Comparison of ENCODE assay signal across 24 cellular contexts in genomic region chr9:110538621-110539020, GRCh38. TPM values are rescaled to one million over a fixed set of nuclear protein-coding genes. Genes with fewer than 3 reads are reported as not detected.
A peak's percentile ranks its signal among the peaks of the same experiment; 100 is the strongest.
DNase-seq lines count a peak whose midpoint lies in the region; ATAC-seq, FAIRE-seq and TF ChIP-seq lines count a peak whose summit lies in the region.
"Had no signal": no experiment of that assay in that cellular context is flagged by ENCODE, and none has a peak within 500 bp of the region (broad histone marks: within the 10 kb centered on the region; RNA-seq: fewer than 3 reads in every experiment).

No MANE protein-coding gene starts in this region.

- TF ChIP-seq CTCF in A673 (conservative IDR thresholded peaks at IDR 0.05; ENCODE audit: low read depth, low read length) (no peak), HFFc6 (IDR thresholded peaks at IDR 0.05) (no peak)

- no peak overlapping the region; the same call in 1 of the 2 replicates for H3K27ac Mint-ChIP-seq in HFFc6
- H3K27ac Mint-ChIP-seq: activated naive CD8-positive, alpha-beta T cell treated with anti-CD3 and anti-CD28 coated beads, Interleukin-2, amount 10 ng/mL, durations not matched to agents 7 days and 5 days; memory B cell; naive thymus-derived CD4-positive, alpha-beta T cell; stimulated activated naive CD8-positive, alpha-beta T cell treated with anti-CD3 and anti-CD28 coated beads, Interleukin-15, amount 100 ng/mL, for 72 hours had no signal

- H3K4me1 Mint-ChIP-seq in HFFc6 (ENCODE audit: low read depth): peaks cover 36% of the 10 kb centered on the region
- H3K4me1 Mint-ChIP-seq: activated naive CD8-positive, alpha-beta T cell treated with anti-CD3 and anti-CD28 coated beads, Interleukin-2, amount 10 ng/mL, durations not matched to agents 7 days and 5 days; memory B cell; naive thymus-derived CD4-positive, alpha-beta T cell; stimulated activated naive CD8-positive, alpha-beta T cell treated with anti-CD3 and anti-CD28 coated beads, Interleukin-15, amount 100 ng/mL, for 72 hours had no signal

- H3K9me3 Mint-ChIP-seq in HFFc6: no peaks in the 10 kb centered on the region

- BruUV-seq in A673 (replicated peaks; lab: Mats Ljungman, UMichigan): no TSS peak

- H3K4me1 ChIP-seq in A673 (ENCODE audit: insufficient read depth, low read length, poor library complexity, severe bottlenecking): peaks cover 38% of the 10 kb centered on the region
- peaks cover 62% of the 10 kb centered on the region for H3K4me1 ChIP-seq in adipocyte (ENCODE audit: control insufficient read depth, insufficient read depth, low read length)

- TF ChIP-seq POLR2A in GM12892 (IDR thresholded peaks at IDR 0.05; ENCODE audit: low read depth, low read length): no peak

- no peak for FAIRE-seq in GM12892 (lab: Jason Lieb, UNC)
- FAIRE-seq: G401.6, GM18507 had no signal

- POLR2A ChIA-PET in A673 (lab: Charles Lee; ENCODE audit: low non-redundant PET): no interaction called here

- H3K9me3 ChIP-seq in A673 (ENCODE audit: low read depth, low read length, poor library complexity, severe bottlenecking): no peaks in the 10 kb centered on the region
- H3K9me3 ChIP-seq in adipocyte (ENCODE audit: control insufficient read depth, low read length): peaks cover 6% of the 10 kb centered on the region
- H3K9me3 ChIP-seq: right atrium auricular region, upper lobe of right lung had no signal

- H3K27me3 Mint-ChIP-seq in HFFc6 (ENCODE audit: insufficient read depth): peaks cover 7% of the 10 kb centered on the region; the same call in 1 of the 2 replicates
- H3K27me3 Mint-ChIP-seq: activated naive CD8-positive, alpha-beta T cell treated with anti-CD3 and anti-CD28 coated beads, Interleukin-2, amount 10 ng/mL, durations not matched to agents 7 days and 5 days; brain; stimulated activated naive CD8-positive, alpha-beta T cell treated with anti-CD3 and anti-CD28 coated beads, Interleukin-15, amount 100 ng/mL, for 72 hours had no signal

- intact Hi-C loops in A673 (cut with micrococcal nuclease; ENCODE audit: unreplicated experiment): no loop called here

- H3K36me3 ChIP-seq in A673 (ENCODE audit: insufficient read depth, low read length, poor library complexity, severe bottlenecking): no peaks in the 10 kb centered on the region
- peaks cover 49% of the 10 kb centered on the region for H3K36me3 ChIP-seq in adipocyte (ENCODE audit: control insufficient read depth, insufficient read depth, low read length, severe bottlenecking)
- H3K36me3 ChIP-seq: right atrium auricular region, upper lobe of right lung had no signal

- ATAC-seq in HG02970 (IDR thresholded peaks at IDR 0.05; ENCODE audit: low FRiP score, unreplicated experiment) (no peak), HG03378 (IDR thresholded peaks at IDR 0.05; ENCODE audit: unreplicated experiment) (no peak)
- ATAC-seq: naive thymus-derived CD4-positive, alpha-beta T cell; stimulated activated naive CD8-positive, alpha-beta T cell treated with anti-CD3 and anti-CD28 coated beads, Interleukin-15, amount 100 ng/mL, for 72 hours; upper lobe of right lung had no signal

- no peaks in the 10 kb centered on the region; the same call in 1 of the 2 replicates for H3K36me3 Mint-ChIP-seq in HFFc6 (ENCODE audit: low read depth)
- H3K36me3 Mint-ChIP-seq: activated naive CD8-positive, alpha-beta T cell treated with anti-CD3 and anti-CD28 coated beads, Interleukin-2, amount 10 ng/mL, durations not matched to agents 7 days and 5 days; memory B cell; naive thymus-derived CD4-positive, alpha-beta T cell had no signal

- peak overlapping the region; percentile 20; the same call in 1 of the 2 replicates for H3K4me3 Mint-ChIP-seq in HFFc6
- H3K4me3 Mint-ChIP-seq: activated naive CD8-positive, alpha-beta T cell treated with anti-CD3 and anti-CD28 coated beads, Interleukin-2, amount 10 ng/mL, durations not matched to agents 7 days and 5 days; brain; memory B cell; naive thymus-derived CD4-positive, alpha-beta T cell; stimulated activated naive CD8-positive, alpha-beta T cell treated with anti-CD3 and anti-CD28 coated beads, Interleukin-15, amount 100 ng/mL, for 72 hours had no signal

- peak; percentile 35 for DNase-seq in A673 (ENCODE audit: low spot score)
- no peak for DNase-seq in HFFc6
- no peak for DNase-seq in adipocyte (ENCODE audit: low read depth)
- DNase-seq in myocyte (ENCODE audit: low read depth): peak; percentile 64
- DNase-seq in GM12892 (ENCODE audit: insufficient read length): no peak
- DNase-seq: activated CD4-positive, alpha-beta T cell treated with anti-CD3 and anti-CD28 coated beads, Interleukin-2, amount 50 U/mL, for 48 hours; activated naive CD8-positive, alpha-beta T cell treated with anti-CD3 and anti-CD28 coated beads, Interleukin-2, amount 10 ng/mL, durations not matched to agents 7 days and 5 days; effector memory CD4-positive, alpha-beta T cell; kidney glomerular epithelial cell; naive thymus-derived CD4-positive, alpha-beta T cell; NCI-H1105; NCI-H2081; NCI-H510A; RPMI8226; stimulated activated naive CD8-positive, alpha-beta T cell treated with anti-CD3 and anti-CD28 coated beads, Interleukin-15, amount 100 ng/mL, for 72 hours; T-helper 9 cell; upper lobe of right lung had no signal

- H3K9ac ChIP-seq in adipocyte (ENCODE audit: low read length): peak overlapping the region; percentile 48

- H3K27me3 ChIP-seq in A673 (replicated peaks; ENCODE audit: insufficient read depth, low read depth, low read length, poor library complexity): no peaks in the 10 kb centered on the region
- no peaks in the 10 kb centered on the region for H3K27me3 ChIP-seq in adipocyte (replicated peaks; ENCODE audit: control insufficient read depth, insufficient read depth, low read length)
- H3K27me3 ChIP-seq: right atrium auricular region, upper lobe of right lung had no signal

- CTCF ChIA-PET in A673 (lab: Charles Lee): no interaction called here

- no peak overlapping the region for H3K27ac ChIP-seq in A673 (ENCODE audit: low read depth, low read length, poor library complexity, severe bottlenecking)
- H3K27ac ChIP-seq: right atrium auricular region, upper lobe of right lung had no signal

- H3K4me3 ChIP-seq in A673 (ENCODE audit: low read depth, low read length, poor library complexity, severe bottlenecking): no peak overlapping the region
- peak overlapping the region; percentile 26 for H3K4me3 ChIP-seq in adipocyte (ENCODE audit: low read length)
- H3K4me3 ChIP-seq: right atrium auricular region, upper lobe of right lung had no signal

RNA-seq across cellular contexts. Expression of gene SVEP1, which starts 40.9 kb away (rescaled TPM):
- total RNA-seq in A673 (2021) (0.45 and 0.46 TPM in 2 replicates), myocyte (3.6 and 5.0 TPM in 2 replicates)
- 1 to 10 TPM; 4.0 to 6.8 (median 5.8) TPM for total RNA-seq in HFFc6 (2021; fragmentation: NEBNext Ultra II Directional; extraction: Animal tissue kit (Norgen Biotek cat#: 25700))
- 1.9 TPM for polyA plus RNA-seq in myocyte (2012)
- 0.06 TPM for polyA plus RNA-seq in GM12892 (2012; ENCODE audit: missing spikeins)
- total RNA-seq: activated naive CD8-positive, alpha-beta T cell treated with anti-CD3 and anti-CD28 coated beads, Interleukin-2, amount 10 ng/mL, durations not matched to agents 7 days and 5 days had no signal
- polyA plus RNA-seq: naive thymus-derived CD4-positive, alpha-beta T cell had no signal

Comparison
In these comparisons a context has a peak if more than half of its experiments do, and no peak if none do; other contexts are left out.
1. DNase-seq: peak in A673 (single experiment) and myocyte (single experiment); none in HFFc6 (single experiment), adipocyte (single experiment) and GM12892 (single experiment).